Comparison of ENCODE assay signal across 21 cellular contexts in the genomic region with DNA sequence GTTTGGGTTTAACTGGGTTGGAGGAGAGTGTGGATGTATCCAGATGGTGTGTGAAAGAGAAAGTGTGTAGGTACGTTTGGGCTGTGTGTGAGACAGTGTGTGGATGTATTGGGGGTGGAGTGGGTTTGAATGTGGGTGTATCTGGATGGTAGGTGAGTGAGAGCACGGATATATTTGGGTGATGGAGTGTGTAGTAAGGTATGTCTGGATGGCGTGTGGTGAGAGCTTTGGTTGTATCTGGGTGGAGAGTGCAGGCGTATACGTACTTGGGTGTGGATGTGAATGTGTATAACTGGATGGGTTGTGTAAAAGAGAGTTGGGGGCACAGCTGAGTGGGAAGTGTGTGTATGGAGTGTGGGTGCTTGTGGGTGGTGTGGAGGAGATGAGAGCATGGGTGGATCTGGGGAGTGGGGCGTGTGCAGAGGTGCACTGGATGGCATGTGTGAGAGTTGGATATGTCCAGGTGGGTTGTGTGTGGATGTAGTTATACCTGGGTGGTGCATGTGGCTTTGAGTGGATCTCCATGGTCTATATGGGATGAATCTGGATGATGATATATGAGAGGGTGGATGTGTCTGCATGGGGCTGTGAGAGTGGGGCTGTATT. TPM values are rescaled to one million over a fixed set of nuclear protein-coding genes. Genes with fewer than 3 reads are reported as not detected.
DNase-seq lines count a peak whose midpoint lies in the region; FAIRE-seq and TF ChIP-seq lines count a peak whose summit lies in the region.
"Had no signal": no experiment of that assay in that cellular context is flagged by ENCODE, and none has a peak within 500 bp of the region (broad histone marks: within the 10 kb centered on the region; RNA-seq: fewer than 3 reads in every experiment).

No MANE protein-coding gene starts in this region.

- H3K4me3 ChIP-seq in HEK293 (ENCODE audit: low read depth, low read length) (no peak overlapping the region), astrocyte (ENCODE audit: insufficient read depth, low read depth, low read length) (no peak overlapping the region)
- H3K4me3 ChIP-seq: A549 had no signal

- no peak overlapping the region for H3K9ac ChIP-seq in astrocyte (ENCODE audit: low read length)

- H3K4me3 Mint-ChIP-seq in astrocyte (ENCODE audit: unreplicated experiment), result no peak overlapping the region
- H3K4me3 Mint-ChIP-seq in osteocyte (ENCODE audit: unreplicated experiment), result no peak overlapping the region
- H3K4me3 Mint-ChIP-seq in HFFc6, result no peak overlapping the region
- H3K4me3 Mint-ChIP-seq: CD4-positive, alpha-beta memory T cell had no signal

- CTCF ChIA-PET in HEK293 (lab: Yijun Ruan, JAX), result no interaction called here

- DNase-seq in astrocyte (ENCODE audit: low read depth), result no peak
- peak; percentile 25 for DNase-seq in osteocyte (ENCODE audit: extremely low spot score, unreplicated experiment)
- DNase-seq in HFFc6, result no peak
- no peak for DNase-seq in NCI-H2029 (lab: John Stamatoyannopoulos, UW)
- DNase-seq in RPMI8226, result no peak
- DNase-seq: 8988T; ACHN; C1 segment of cervical spinal cord; Calu3; CD4-positive, alpha-beta memory T cell; COR-L47; DMS53; DMS79 treated with DMSO at 0.1 percent for 48 hours; GF-D8; GOT3; H7; HCEC 1CT had no signal

- peaks cover 73% of the 10 kb centered on the region for H3K79me2 ChIP-seq in astrocyte (ENCODE audit: insufficient read depth, low read length)

- H3K9me3 Mint-ChIP-seq in astrocyte (ENCODE audit: unreplicated experiment) (no peaks in the 10 kb centered on the region), osteocyte (ENCODE audit: unreplicated experiment) (no peaks in the 10 kb centered on the region), HFFc6 (no peaks in the 10 kb centered on the region)
- H3K9me3 Mint-ChIP-seq: CD4-positive, alpha-beta memory T cell had no signal

- H3K27me3 ChIP-seq in astrocyte (ENCODE audit: insufficient read depth, low read length), result no peaks in the 10 kb centered on the region

- H3K27ac Mint-ChIP-seq in astrocyte (ENCODE audit: unreplicated experiment) (no peak overlapping the region), osteocyte (ENCODE audit: unreplicated experiment) (no peak overlapping the region), HFFc6 (no peak overlapping the region)
- H3K27ac Mint-ChIP-seq: CD4-positive, alpha-beta memory T cell had no signal

- peaks cover 69% of the 10 kb centered on the region for H4K20me1 ChIP-seq in astrocyte (ENCODE audit: insufficient read depth, low read length)

- peak; percentile 74 for FAIRE-seq in astrocyte (lab: Jason Lieb, UNC)
- FAIRE-seq: A549, GM12892 had no signal

- H3K9me3 ChIP-seq in HEK293 (ENCODE audit: control insufficient read depth, insufficient read depth, low read depth, low read length) (no peaks in the 10 kb centered on the region), astrocyte (ENCODE audit: insufficient read depth, low read depth, low read length) (no peaks in the 10 kb centered on the region)
- H3K9me3 ChIP-seq: A549 had no signal

- H3K36me3 ChIP-seq in HEK293 (ENCODE audit: control insufficient read depth in 2 of 2, insufficient read depth in 1 of 2, low read length in 2 of 2) (no peaks in the 10 kb centered on the region), astrocyte (ENCODE audit: insufficient read depth, low read length) (no peaks in the 10 kb centered on the region)

- H3K27me3 Mint-ChIP-seq in astrocyte (ENCODE audit: low read depth, unreplicated experiment) (no peaks in the 10 kb centered on the region), osteocyte (ENCODE audit: unreplicated experiment) (no peaks in the 10 kb centered on the region), HFFc6 (ENCODE audit: insufficient read depth) (no peaks in the 10 kb centered on the region)

- H3K36me3 Mint-ChIP-seq in astrocyte (ENCODE audit: low read depth, unreplicated experiment) (no peaks in the 10 kb centered on the region), osteocyte (ENCODE audit: unreplicated experiment) (no peaks in the 10 kb centered on the region), HFFc6 (ENCODE audit: low read depth) (no peaks in the 10 kb centered on the region)
- H3K36me3 Mint-ChIP-seq: CD4-positive, alpha-beta memory T cell had no signal

- no peak overlapping the region for H2AFZ ChIP-seq in astrocyte (ENCODE audit: low read depth, low read length)

- H3K4me1 ChIP-seq in HEK293 (ENCODE audit: control insufficient read depth, insufficient read depth, low read length) (no peaks in the 10 kb centered on the region), astrocyte (ENCODE audit: insufficient read depth, low read length) (peaks cover 10% of the 10 kb centered on the region)
- H3K4me1 ChIP-seq: A549 had no signal

- no peak overlapping the region for H3K4me2 ChIP-seq in astrocyte (ENCODE audit: low read length)
- H3K4me2 ChIP-seq: A549 had no signal

- POLR2A ChIA-PET in HEK293 (lab: Yijun Ruan, JAX), result no interaction called here

- TF ChIP-seq CTCF in HEK293 (tag by site-specific recombination; IDR thresholded peaks at IDR 0.05), result no peak
- no peak for TF ChIP-seq CTCF in astrocyte (IDR thresholded peaks at IDR 0.05; ENCODE audit: insufficient read depth, low read depth, low read length)
- no peak for TF ChIP-seq CTCF in osteocyte (IDR thresholded peaks at IDR 0.05)
- TF ChIP-seq CTCF in HFFc6 (IDR thresholded peaks at IDR 0.05), result no peak

- H3K27ac ChIP-seq in HEK293 (ENCODE audit: extremely low read depth, low read depth, low read length) (no peak overlapping the region), astrocyte (ENCODE audit: low read depth, low read length) (no peak overlapping the region)
- H3K27ac ChIP-seq: A549 had no signal

- H3K4me1 Mint-ChIP-seq in astrocyte (ENCODE audit: low read depth, unreplicated experiment) (peaks cover 2% of the 10 kb centered on the region), osteocyte (ENCODE audit: unreplicated experiment) (peaks cover 2% of the 10 kb centered on the region), HFFc6 (ENCODE audit: low read depth) (no peaks in the 10 kb centered on the region)

TF ChIP-seq in HEK293, 187 proteins besides CTCF, POLR2A, EP300 and RAD21:
- TF ChIP-seq EGR2 (tag by site-specific recombination; IDR thresholded peaks at IDR 0.05; ENCODE audit: low read depth), result peak; percentile 95
- no peak for TF ChIP-seq MZF1 (tag by site-specific recombination; IDR thresholded peaks at IDR 0.05; ENCODE audit: borderline replicate concordance)
- TF ChIP-seq ZNF391 (tag by site-specific recombination; IDR thresholded peaks at IDR 0.05; ENCODE audit: borderline replicate concordance, low read depth), result no peak
- no peak for TF ChIP-seq GLIS2 (tag by site-specific recombination; IDR thresholded peaks at IDR 0.05)
- TF ChIP-seq ZFHX2 (tag by site-specific recombination; conservative IDR thresholded peaks at IDR 0.05), result peak; percentile 92
- no peak for TF ChIP-seq ZBTB6 (tag by site-specific recombination; IDR thresholded peaks at IDR 0.05)

RNA-seq across cellular contexts. Expression of gene GPR173, which starts 6.8 kb away (rescaled TPM):
- 8.1 and 8.2 TPM in 2 replicates for total RNA-seq in astrocyte
- 12.6 and 17.3 TPM in 2 replicates for total RNA-seq in osteocyte
- 1 to 10 TPM; 2.1 to 3.1 (median 2.8) TPM for total RNA-seq in HFFc6 (2021; fragmentation: NEBNext Ultra II Directional; extraction: Animal tissue kit (Norgen Biotek cat#: 25700))
- total RNA-seq: CD4-positive, alpha-beta memory T cell; G401 had no signal

RNA-seq across cellular contexts. Expression of gene TSPYL2, which starts 26.8 kb away (rescaled TPM):
- total RNA-seq in astrocyte (30.7 and 31.5 TPM in 2 replicates), osteocyte (19.5 and 26.2 TPM in 2 replicates)
- total RNA-seq in HFFc6 (2021; fragmentation: NEBNext Ultra II Directional; extraction: Animal tissue kit (Norgen Biotek cat#: 25700)), result 10 to 100 TPM; 20.9 to 26.7 (median 22.3) TPM

RNA-seq across cellular contexts. Expression of gene KANTR, which starts 38.6 kb away (rescaled TPM):
- total RNA-seq in astrocyte (5.9 and 6.8 TPM in 2 replicates), osteocyte (12.4 and 13.7 TPM in 2 replicates)
- 1 to 10 TPM; 2.6 to 4.8 (median 3.2) TPM for total RNA-seq in HFFc6 (2021; fragmentation: NEBNext Ultra II Directional; extraction: Animal tissue kit (Norgen Biotek cat#: 25700))
